In genomic region chr17:19526950-19527349, GRCh38 we compare ENCODE assay signal across 1 cellular context. TPM values are rescaled to one million over a fixed set of nuclear protein-coding genes. Genes with fewer than 3 reads are reported as not detected.
"Had no signal": no experiment of that assay in that cellular context is flagged by ENCODE, and none has a peak within 500 bp of the region (broad histone marks: within the 10 kb centered on the region; RNA-seq: fewer than 3 reads in every experiment).

No MANE protein-coding gene starts in this region.

RNA-seq across cellular contexts. Expression of gene SLC47A1, which starts 6.7 kb away (rescaled TPM):
- total RNA-seq: SJCRH30 had no signal
